1 cellular context compared by ENCODE assay signal in genomic region chr5:157143127-157143959, GRCh38.
TF ChIP-seq lines count a peak whose summit lies in the region.

No MANE protein-coding gene starts in this region.

TF ChIP-seq in H1, 55 proteins besides CTCF, POLR2A, EP300 and RAD21 (continued from another document):
- TF ChIP-seq ATF2 (IDR thresholded peaks at IDR 0.05; ENCODE audit: low read length) (no peak), NRF1 (IDR thresholded peaks at IDR 0.05; ENCODE audit: low read depth, low read length) (no peak), MAX (IDR thresholded peaks at IDR 0.05) (no peak), CBX8 (IDR thresholded peaks at IDR 0.05; ENCODE audit: borderline replicate concordance, low read depth, low read length) (no peak), JUND (IDR thresholded peaks at IDR 0.05; ENCODE audit: low read length) (no peak), TCF12 (IDR thresholded peaks at IDR 0.05; ENCODE audit: low read depth, low read length) (no peak)
TF ChIP-seq in H1: peak in this region for 0.
